Comparison of ENCODE assay signal across 28 cellular contexts in the genomic region with DNA sequence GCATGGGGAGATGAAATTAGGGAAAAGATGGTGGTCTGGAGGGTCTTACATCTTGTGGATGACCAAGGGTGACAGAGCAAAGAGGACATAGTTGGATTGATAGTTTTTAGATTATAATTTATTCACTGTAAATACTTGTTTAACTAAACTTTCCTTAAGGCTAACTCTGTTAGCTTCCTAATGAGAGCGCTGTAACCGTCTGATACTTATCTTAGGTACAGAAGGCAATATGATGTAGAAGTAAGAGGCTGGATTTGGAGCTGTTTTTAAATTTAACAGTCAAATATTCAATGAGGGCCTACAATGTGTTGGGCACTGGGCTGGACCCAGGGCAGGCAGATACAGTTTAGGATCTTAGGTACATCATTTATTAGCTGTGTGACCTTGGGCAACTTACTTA. TPM values are rescaled to one million over a fixed set of nuclear protein-coding genes. Genes with fewer than 3 reads are reported as not detected.
"Had no signal": no experiment of that assay in that cellular context is flagged by ENCODE, and none has a peak within 500 bp of the region (broad histone marks: within the 10 kb centered on the region; RNA-seq: fewer than 3 reads in every experiment).

No MANE protein-coding gene starts in this region.

- H3K9me3 Mint-ChIP-seq: immature natural killer cell; naive thymus-derived CD8-positive, alpha-beta T cell; nephron; neural crest cell; stimulated activated effector memory CD8-positive, alpha-beta T cell treated with anti-CD3 and anti-CD28 coated beads, Interleukin-12 subunit alpha, Interleukin-12 subunit beta, amount 100 ng/mL, for 72 hours; stimulated activated naive CD8-positive, alpha-beta T cell treated with anti-CD3 and anti-CD28 coated beads, Interleukin-15, Interleukin-2, amounts not matched to agents 100 ng/mL and 50 ng/mL, for 24 hours had no signal

- H3K27me3 ChIP-seq: left lung, pancreas, suprapubic skin, tibial artery, uterus had no signal

- H3K4me3 Mint-ChIP-seq: immature natural killer cell; naive thymus-derived CD8-positive, alpha-beta T cell; nephron; neural crest cell; stimulated activated effector memory CD8-positive, alpha-beta T cell treated with anti-CD3 and anti-CD28 coated beads, Interleukin-12 subunit alpha, Interleukin-12 subunit beta, amount 100 ng/mL, for 72 hours; stimulated activated naive CD8-positive, alpha-beta T cell treated with anti-CD3 and anti-CD28 coated beads, Interleukin-15, Interleukin-2, amounts not matched to agents 100 ng/mL and 50 ng/mL, for 24 hours had no signal

- H3K4me1 Mint-ChIP-seq: immature natural killer cell; naive thymus-derived CD8-positive, alpha-beta T cell; neural crest cell; stimulated activated effector memory CD8-positive, alpha-beta T cell treated with anti-CD3 and anti-CD28 coated beads, Interleukin-12 subunit alpha, Interleukin-12 subunit beta, amount 100 ng/mL, for 72 hours had no signal

- H3K9me3 ChIP-seq: left lung, lower lobe of right lung, pancreas, prostate gland, suprapubic skin, thoracic aorta, tibial artery, uterus had no signal

- DNase-seq: hypothalamus; immature natural killer cell; kidney; left colon; left lung; lower lobe of right lung; mammary epithelial cell; mesenchymal stem cell; naive thymus-derived CD8-positive, alpha-beta T cell; nucleus accumbens; pancreas; posterior cingulate gyrus; retina; stimulated activated CD4-positive, alpha-beta T cell treated with anti-CD3 and anti-CD28 coated beads, Interleukin-4, amount 100 ng/mL, for 24 hours; stimulated activated naive CD4-positive, alpha-beta T cell; tibial artery; trophoblast cell; uterus had no signal

- H3K36me3 ChIP-seq: left lung, lower lobe of right lung, pancreas, prostate gland, suprapubic skin, thoracic aorta, tibial artery, uterus had no signal

- H3K36me3 Mint-ChIP-seq: immature natural killer cell; naive thymus-derived CD8-positive, alpha-beta T cell; stimulated activated effector memory CD8-positive, alpha-beta T cell treated with anti-CD3 and anti-CD28 coated beads, Interleukin-12 subunit alpha, Interleukin-12 subunit beta, amount 100 ng/mL, for 72 hours had no signal

- H3K27ac ChIP-seq: left lung, lower lobe of right lung, pancreas, prostate gland, skin epidermis, suprapubic skin, thoracic aorta, tibial artery, uterus had no signal

- H3K27ac Mint-ChIP-seq: immature natural killer cell; naive thymus-derived CD8-positive, alpha-beta T cell; nephron; stimulated activated effector memory CD8-positive, alpha-beta T cell treated with anti-CD3 and anti-CD28 coated beads, Interleukin-12 subunit alpha, Interleukin-12 subunit beta, amount 100 ng/mL, for 72 hours; stimulated activated naive CD8-positive, alpha-beta T cell treated with anti-CD3 and anti-CD28 coated beads, Interleukin-15, Interleukin-2, amounts not matched to agents 100 ng/mL and 50 ng/mL, for 24 hours had no signal

- H3K27me3 Mint-ChIP-seq: stimulated activated naive CD8-positive, alpha-beta T cell treated with anti-CD3 and anti-CD28 coated beads, Interleukin-15, Interleukin-2, amounts not matched to agents 100 ng/mL and 50 ng/mL, for 24 hours had no signal

- ATAC-seq: left colon; left lung; lower lobe of right lung; naive thymus-derived CD8-positive, alpha-beta T cell; pancreas; right cardiac atrium; sciatic nerve; stimulated activated effector memory CD8-positive, alpha-beta T cell treated with anti-CD3 and anti-CD28 coated beads, Interleukin-12 subunit alpha, Interleukin-12 subunit beta, amount 100 ng/mL, for 72 hours had no signal

- H3K4me1 ChIP-seq: left lung, lower lobe of right lung, pancreas, prostate gland, suprapubic skin, tibial artery, uterus had no signal

- H3K4me3 ChIP-seq: left lung, lower lobe of right lung, pancreas, prostate gland, skin epidermis, suprapubic skin, thoracic aorta, tibial artery, uterus had no signal

RNA-seq across cellular contexts. Expression of a gene that starts 36.0 kb away (rescaled TPM):
- polyA plus RNA-seq: mammary epithelial cell had no signal
